Comparison of ENCODE assay signal across 1 cellular context in the genomic region with DNA sequence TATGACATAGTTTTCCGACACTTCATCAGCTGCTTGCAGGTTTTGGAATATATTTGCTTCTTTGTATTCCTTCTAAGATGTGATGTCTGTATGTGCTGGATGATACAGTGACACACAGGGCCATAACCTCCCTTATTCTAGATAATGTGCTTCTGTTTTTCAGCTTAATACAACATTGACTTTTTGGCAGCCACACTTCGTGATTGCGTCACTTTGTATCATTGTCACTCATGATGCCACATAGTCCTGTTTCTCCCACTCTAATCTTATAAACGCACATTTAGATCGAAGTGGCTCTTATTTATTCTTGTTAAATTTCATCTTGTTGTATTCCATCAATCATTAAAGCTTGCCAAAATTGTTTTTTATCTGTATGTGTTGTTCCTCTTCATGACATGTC.
TF ChIP-seq lines count a peak whose summit lies in the region.

No MANE protein-coding gene starts in this region.

TF ChIP-seq in IMR-90, 13 proteins besides CTCF, POLR2A, EP300 and RAD21 (continued from another document):
- TF ChIP-seq, protein P1, sequence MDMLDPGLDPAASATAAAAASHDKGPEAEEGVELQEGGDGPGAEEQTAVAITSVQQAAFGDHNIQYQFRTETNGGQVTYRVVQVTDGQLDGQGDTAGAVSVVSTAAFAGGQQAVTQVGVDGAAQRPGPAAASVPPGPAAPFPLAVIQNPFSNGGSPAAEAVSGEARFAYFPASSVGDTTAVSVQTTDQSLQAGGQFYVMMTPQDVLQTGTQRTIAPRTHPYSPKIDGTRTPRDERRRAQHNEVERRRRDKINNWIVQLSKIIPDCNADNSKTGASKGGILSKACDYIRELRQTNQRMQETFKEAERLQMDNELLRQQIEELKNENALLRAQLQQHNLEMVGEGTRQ (IDR thresholded peaks at IDR 0.05; ENCODE audit: low read depth, low read length) = no peak
